In genomic region chr1:157227700-157228099, GRCh38 we compare ENCODE assay signal across 24 cellular contexts.
"Had no signal": no experiment of that assay in that cellular context is flagged by ENCODE, and none has a peak within 500 bp of the region (broad histone marks: within the 10 kb centered on the region; RNA-seq: fewer than 3 reads in every experiment).

No MANE protein-coding gene starts in this region.

- H3K9me3 ChIP-seq: colonic mucosa, esophagus squamous epithelium, gastrocnemius medialis, left lung, lower lobe of right lung, mucosa of descending colon had no signal

- H3K27me3 ChIP-seq: colonic mucosa, esophagus squamous epithelium, left lung had no signal

- ATAC-seq: effector memory CD8-positive, alpha-beta T cell; gastrocnemius medialis; heart right ventricle; left cardiac atrium; left lung; left ventricle myocardium superior; lower lobe of right lung; mucosa of descending colon had no signal

- FAIRE-seq: endometrium, islet of Langerhans, keratinocyte had no signal

- H3K36me3 ChIP-seq: colonic mucosa, esophagus squamous epithelium, gastrocnemius medialis, heart right ventricle, left lung, lower lobe of right lung had no signal

- DNase-seq: colonic mucosa; cortex of kidney; effector CD8-positive, alpha-beta T cell; effector memory CD8-positive, alpha-beta T cell; endodermal cell; esophagus squamous epithelium; foreskin fibroblast; foreskin melanocyte; gastrocnemius medialis; glutamatergic neuron; head of caudate nucleus; heart right ventricle; hippocampal formation; left cardiac atrium; left lung; left ventricle myocardium superior; lower lobe of right lung; mesenchymal stem cell; mucosa of descending colon; naive B cell had no signal

- H3K4me1 ChIP-seq: colonic mucosa, esophagus squamous epithelium, gastrocnemius medialis, heart right ventricle, left lung, lower lobe of right lung had no signal

- H3K27ac ChIP-seq: colonic mucosa, epithelial cell of prostate, esophagus squamous epithelium, gastrocnemius medialis, heart right ventricle, left lung, lower lobe of right lung had no signal

- H3K4me3 ChIP-seq: colonic mucosa, esophagus squamous epithelium, gastrocnemius medialis, heart right ventricle, left lung, lower lobe of right lung, mucosa of descending colon had no signal
